9 cellular contexts compared by ENCODE assay signal in the genomic region with DNA sequence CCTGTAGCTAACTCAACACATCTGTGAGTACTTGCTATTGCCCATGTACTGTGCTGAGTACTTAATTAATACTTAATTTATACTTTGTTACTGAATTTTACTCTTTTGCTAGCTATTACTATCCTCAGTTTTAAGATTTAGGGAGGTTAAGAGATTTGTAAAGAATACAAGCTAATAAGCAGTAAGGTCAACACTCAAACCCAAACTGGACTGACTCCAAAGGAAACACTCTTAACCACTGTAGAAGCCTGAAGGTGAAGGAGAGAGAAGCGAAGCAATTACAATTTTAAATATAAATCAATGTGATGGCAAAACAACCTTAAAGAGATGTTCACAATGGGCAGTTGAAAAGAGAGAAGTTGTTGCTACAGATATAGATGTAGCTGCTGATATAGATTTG.
"Had no signal": no experiment of that assay in that cellular context is flagged by ENCODE, and none has a peak within 500 bp of the region (broad histone marks: within the 10 kb centered on the region; RNA-seq: fewer than 3 reads in every experiment).

No MANE protein-coding gene starts in this region.

- ATAC-seq: GM23338, HCT116 had no signal

- DNase-seq: GM23248, GOT3, H7, H9, HCEC 1CT, HFFc6 had no signal

- H3K4me1 ChIP-seq: HAP-1 had no signal

- H3K4me3 ChIP-seq: GM23248, GM23338, HAP-1 had no signal

- H3K27ac ChIP-seq: GM23248 had no signal

- H3K36me3 ChIP-seq: HAP-1 had no signal

- H3K9me3 ChIP-seq: HAP-1 had no signal
